ENCODE assay signal across 8 cellular contexts in the genomic region with DNA sequence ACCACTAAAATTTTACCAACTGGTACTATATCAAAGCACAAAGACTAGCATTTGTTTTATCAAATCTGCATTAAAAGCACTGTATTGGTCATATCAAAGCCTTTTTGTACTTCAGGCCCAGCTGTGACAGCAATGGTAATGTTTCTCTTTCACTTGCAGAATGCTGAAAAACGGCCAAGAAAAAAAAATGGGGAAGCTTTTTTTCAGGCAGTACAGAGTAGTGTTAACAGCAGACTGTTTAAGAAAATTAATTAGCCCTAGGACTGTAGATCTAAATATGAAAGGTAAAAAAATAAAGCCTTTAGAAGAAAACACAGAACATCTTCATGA. TPM values are rescaled to one million over a fixed set of nuclear protein-coding genes. Genes with fewer than 3 reads are reported as not detected.
DNase-seq lines count a peak whose midpoint lies in the region; ATAC-seq and TF ChIP-seq lines count a peak whose summit lies in the region.

No MANE protein-coding gene starts in this region.

- POLR2A ChIA-PET in activated B cell treated with CpG ODN at 0.5 μM for 24 hours (lab: Charles Lee) = interaction anchor here (1.2 kb wide), 1 partner anchor 229 kb away, joined by 3 read pairs; a partner anchor contains a TSS

- intact Hi-C loops in activated B cell treated with CpG ODN at 0.5 μM for 24 hours (cut with micrococcal nuclease) = no loop called here

- no peaks in the 10 kb centered on the region for H3K23me2 ChIP-seq in H9 (ENCODE audit: insufficient read length, low read depth, low read length, poor library complexity, severe bottlenecking)

- H3K79me1 ChIP-seq in H9 (ENCODE audit: insufficient read depth, low read depth, low read length, poor library complexity, severe bottlenecking) = peaks cover 8% of the 10 kb centered on the region

- H3K4me1 ChIP-seq in H9 (ENCODE audit: insufficient read depth, low read length) (peaks cover 16% of the 10 kb centered on the region), right atrium auricular region (peaks cover 0 to 37% of the 10 kb centered on the region in 2 donors), Peyer's patch (peaks cover 0 to 17% (median 0%) of the 10 kb centered on the region in 4 donors)

- H3K9me3 Mint-ChIP-seq in H9 = peaks cover 12 to 15% of the 10 kb centered on the region in 2 experiments
- no peaks in the 10 kb centered on the region for H3K9me3 Mint-ChIP-seq in activated B cell treated with CpG ODN at 0.5 μM for 24 hours
- peaks cover 0 to 11% of the 10 kb centered on the region in 2 donors for H3K9me3 Mint-ChIP-seq in stimulated activated naive CD8-positive, alpha-beta T cell treated with anti-CD3 and anti-CD28 coated beads, Interleukin-15, amount 100 ng/mL, for 72 hours

- ATAC-seq in activated B cell treated with CpG ODN at 0.5 μM for 24 hours (ENCODE audit: low read depth) = peak; percentile 58
- peak; percentile 48 for ATAC-seq in stimulated activated naive CD8-positive, alpha-beta T cell treated with anti-CD3 and anti-CD28 coated beads, Interleukin-15, amount 100 ng/mL, for 72 hours
- no peak for ATAC-seq in HG02870 (IDR thresholded peaks at IDR 0.05; ENCODE audit: unreplicated experiment)

- no peak overlapping the region for H2BK12ac ChIP-seq in H9 (ENCODE audit: insufficient read length, low read depth, low read length)

- H2BK5ac ChIP-seq in H9 (ENCODE audit: insufficient read length, low read length) = no peak overlapping the region

- H3K4ac ChIP-seq in H9 (ENCODE audit: low read depth, low read length) = no peak overlapping the region

- H3K36me3 Mint-ChIP-seq in H9 (ENCODE audit: insufficient read depth in 1 of 3, low read depth in 3 of 3) (peaks cover 17 to 25% (median 23%) of the 10 kb centered on the region in 3 experiments), activated B cell treated with CpG ODN at 0.5 μM for 24 hours (ENCODE audit: low read depth) (no peaks in the 10 kb centered on the region)

- H3K4me3 Mint-ChIP-seq in H9 (peak overlapping the region; percentile 47 to 52), activated B cell treated with CpG ODN at 0.5 μM for 24 hours (peak overlapping the region; percentile 72)
- peak overlapping the region; percentile 72 to 79 for H3K4me3 Mint-ChIP-seq in stimulated activated naive CD8-positive, alpha-beta T cell treated with anti-CD3 and anti-CD28 coated beads, Interleukin-15, amount 100 ng/mL, for 72 hours

- H3K27me3 ChIP-seq in H9 (ENCODE audit: insufficient read depth, low read length) (peaks cover 8% of the 10 kb centered on the region), right atrium auricular region (no peaks in the 10 kb centered on the region), Peyer's patch (no peaks in the 10 kb centered on the region)

- H3K79me2 ChIP-seq in H9 (ENCODE audit: insufficient read depth, low read length) = peaks cover 20% of the 10 kb centered on the region

- peak; percentile 63 to 73 for DNase-seq in AML-193 (lab: John Stamatoyannopoulos, UW)
- DNase-seq in H9 = no peak
- DNase-seq in activated B cell treated with CpG ODN at 0.5 μM for 24 hours = no peak
- no peak for DNase-seq in right atrium auricular region (ENCODE audit: low spot score)
- DNase-seq in stimulated activated naive CD8-positive, alpha-beta T cell treated with anti-CD3 and anti-CD28 coated beads, Interleukin-15, amount 100 ng/mL, for 72 hours = no peak
- no peak for DNase-seq in Peyer's patch
- DNase-seq in ureter (ENCODE audit: low spot score) = no peak

- H4K5ac ChIP-seq in H9 (ENCODE audit: insufficient read length, low read depth, low read length) = no peak overlapping the region

- H3K27ac ChIP-seq in H9 (ENCODE audit: insufficient read length, low read depth, low read length) (no peak overlapping the region), right atrium auricular region (peak overlapping the region; percentile 46 to 50), Peyer's patch (peak overlapping the region in 2 of 4 donors; percentile 42 to 47)

- CTCF ChIA-PET in activated B cell treated with CpG ODN at 0.5 μM for 24 hours (lab: Charles Lee) = no interaction called here

- H4K91ac ChIP-seq in H9 (ENCODE audit: insufficient read length, low read depth, low read length) = no peak overlapping the region

- no peak overlapping the region for H2AFZ ChIP-seq in H9 (ENCODE audit: low read length)

- H2AK5ac ChIP-seq in H9 (ENCODE audit: insufficient read length, low read length) = no peak overlapping the region

- H3K56ac ChIP-seq in H9 (ENCODE audit: insufficient read length, low read depth, low read length) = no peak overlapping the region

- no peak overlapping the region for H3K14ac ChIP-seq in H9 (ENCODE audit: insufficient read depth, low read length)

- H3K36me3 ChIP-seq in right atrium auricular region (no peaks in the 10 kb centered on the region), Peyer's patch (no peaks in the 10 kb centered on the region)

- no peak overlapping the region for H2BK15ac ChIP-seq in H9 (ENCODE audit: low read depth, low read length)

- no peak overlapping the region for H2BK120ac ChIP-seq in H9 (ENCODE audit: low read depth, low read length, poor library complexity, severe bottlenecking)

- no CpG with 5 or more reads among the region's 1 CpG for WGBS in H9 (ENCODE audit: extremely low coverage, insufficient read length, low lambda C conversion rate)

- peak overlapping the region in 1 of 3 experiments; percentile 79; a peak in 2 of 7 replicates for H3K27ac Mint-ChIP-seq in H9
- peak overlapping the region; percentile 70 for H3K27ac Mint-ChIP-seq in activated B cell treated with CpG ODN at 0.5 μM for 24 hours
- H3K27ac Mint-ChIP-seq in stimulated activated naive CD8-positive, alpha-beta T cell treated with anti-CD3 and anti-CD28 coated beads, Interleukin-15, amount 100 ng/mL, for 72 hours = peak overlapping the region; percentile 23 to 68

- no peak for TF ChIP-seq CTCF in H9 (conservative IDR thresholded peaks at IDR 0.05)
- TF ChIP-seq CTCF in activated B cell treated with CpG ODN at 0.5 μM for 24 hours (IDR thresholded peaks at IDR 0.05) = no peak
- TF ChIP-seq CTCF in right atrium auricular region (IDR thresholded peaks at IDR 0.05) = no peak
- TF ChIP-seq CTCF in Peyer's patch (IDR thresholded peaks at IDR 0.05) = no peak

- H3K4me3 ChIP-seq in right atrium auricular region (peak overlapping the region in 1 of 2 donors; percentile 38), Peyer's patch (no peak overlapping the region)

- no peaks in the 10 kb centered on the region for H3K9me3 ChIP-seq in H9 (ENCODE audit: control insufficient read depth, low read depth, low read length)
- H3K9me3 ChIP-seq in right atrium auricular region = no peaks in the 10 kb centered on the region
- no peaks in the 10 kb centered on the region for H3K9me3 ChIP-seq in Peyer's patch

- H3K23ac ChIP-seq in H9 (ENCODE audit: insufficient read length, low read depth, low read length) = no peak overlapping the region

- H4K20me1 ChIP-seq in H9 (ENCODE audit: control insufficient read depth, insufficient read depth, insufficient read length) = no peaks in the 10 kb centered on the region

- peaks cover 15% of the 10 kb centered on the region for H3K27me3 Mint-ChIP-seq in H9 (ENCODE audit: low read depth)
- no peaks in the 10 kb centered on the region for H3K27me3 Mint-ChIP-seq in activated B cell treated with CpG ODN at 0.5 μM for 24 hours
- no peaks in the 10 kb centered on the region for H3K27me3 Mint-ChIP-seq in stimulated activated naive CD8-positive, alpha-beta T cell treated with anti-CD3 and anti-CD28 coated beads, Interleukin-15, amount 100 ng/mL, for 72 hours

- no peak overlapping the region for H3K18ac ChIP-seq in H9 (ENCODE audit: insufficient read length, low read depth, low read length)

- H4K8ac ChIP-seq in H9 (replicated peaks; ENCODE audit: insufficient read length, low read depth, low read length) = no peak overlapping the region

- no peak overlapping the region for H2BK20ac ChIP-seq in H9 (ENCODE audit: low read depth, low read length, poor library complexity, severe bottlenecking)

- no peak overlapping the region for H3K4me2 ChIP-seq in H9 (ENCODE audit: insufficient read depth, insufficient read length, low read length)

- H3K4me1 Mint-ChIP-seq in H9 (peaks cover 48 to 56% of the 10 kb centered on the region in 2 experiments), activated B cell treated with CpG ODN at 0.5 μM for 24 hours (peaks cover 22% of the 10 kb centered on the region)
- H3K4me1 Mint-ChIP-seq in stimulated activated naive CD8-positive, alpha-beta T cell treated with anti-CD3 and anti-CD28 coated beads, Interleukin-15, amount 100 ng/mL, for 72 hours = peaks cover 80% of the 10 kb centered on the region

- no peak overlapping the region for H3K9ac ChIP-seq in H9 (ENCODE audit: extremely low read depth, insufficient read length, low read length)

- no peak overlapping the region for H3T11ph ChIP-seq in H9 (ENCODE audit: low read length)

- no peak for TF ChIP-seq POLR2A in Peyer's patch (IDR thresholded peaks at IDR 0.05)

RNA-seq across cellular contexts. Expression of a gene that starts 33.3 kb away (rescaled TPM):
- total RNA-seq in H9 (2021) (57.6 and 59.6 TPM in 2 replicates), activated B cell treated with CpG ODN at 0.5 μM for 24 hours (23.2 and 24.4 TPM in 2 replicates), right atrium auricular region (10 to 100 TPM; 75.8 to 96.7 TPM), Peyer's patch (10 to 100 TPM in 3 of 4 donors, 1 to 10 TPM in 1; 6.1 to 67.7 (median 23.2) TPM), ureter (75.0 TPM)

Comparison
In these comparisons a context has a peak if more than half of its experiments do, and no peak if none do; other contexts are left out.
1. DNase-seq: peak in AML-193 (2 of 2); none in H9 (single experiment), activated B cell treated with CpG ODN at 0.5 μM for 24 hours (single experiment), right atrium auricular region (single experiment), stimulated activated naive CD8-positive, alpha-beta T cell treated with anti-CD3 and anti-CD28 coated beads, Interleukin-15, amount 100 ng/mL, for 72 hours (0 of 2), Peyer's patch (0 of 3) and ureter (single experiment).
2. Peak in every context shown above with its lines, with median percentiles within 50 percentile points of each other: H3K4me3 Mint-ChIP-seq.